15 cellular contexts compared by ENCODE assay signal in genomic region chr18:79792096-79792987, GRCh38. TPM values are rescaled to one million over a fixed set of nuclear protein-coding genes. Genes with fewer than 3 reads are reported as not detected.
DNase-seq lines count a peak whose midpoint lies in the region; ATAC-seq and TF ChIP-seq lines count a peak whose summit lies in the region.
"Had no signal": no experiment of that assay in that cellular context is flagged by ENCODE, and none has a peak within 500 bp of the region (broad histone marks: within the 10 kb centered on the region; RNA-seq: fewer than 3 reads in every experiment).

No MANE protein-coding gene starts in this region.

- peak overlapping the region; percentile 4 for H3K4me3 Mint-ChIP-seq in natural killer cell treated with Interleukin-12 subunit alpha and Interleukin-12 subunit beta and Interleukin-15 and Interleukin-18, amount 100 ng/mL, for 72 hours
- no peak overlapping the region for H3K4me3 Mint-ChIP-seq in natural killer cell
- H3K4me3 Mint-ChIP-seq: activated CD8-positive, alpha-beta T cell treated with anti-CD3 and anti-CD28 coated beads for 36 hours had no signal

- H3K27me3 Mint-ChIP-seq in natural killer cell treated with Interleukin-12 subunit alpha and Interleukin-12 subunit beta and Interleukin-15 and Interleukin-18, amount 100 ng/mL, for 72 hours = peaks cover 50 to 56% of the 10 kb centered on the region in 2 donors
- H3K27me3 Mint-ChIP-seq in natural killer cell (ENCODE audit: low read depth in 2 of 2) = peaks cover 38 to 51% of the 10 kb centered on the region in 2 donors

- H3K27me3 ChIP-seq in lower lobe of right lung (ENCODE audit: low read depth) (peaks cover 54% of the 10 kb centered on the region), aorta (ENCODE audit: control insufficient read depth in 1 of 2, insufficient read depth in 2 of 2, low read length in 1 of 2) (peaks cover 0 to under 1% of the 10 kb centered on the region in 2 donors)

- WGBS in aorta, 2 donors = 82 to 83% methylated on average over 46 of the region's 46 CpGs

- no peaks in the 10 kb centered on the region for H3K9me3 ChIP-seq in lower lobe of right lung
- no peaks in the 10 kb centered on the region for H3K9me3 ChIP-seq in aorta (ENCODE audit: control insufficient read depth, low read length)

- peaks cover 22% of the 10 kb centered on the region for H3K4me1 ChIP-seq in lower lobe of right lung
- H3K4me1 ChIP-seq in aorta (ENCODE audit: control insufficient read depth in 1 of 2, insufficient read depth in 2 of 2, low read length in 2 of 2) = no peaks in the 10 kb centered on the region

- TF ChIP-seq CTCF in natural killer cell (IDR thresholded peaks at IDR 0.05) (no peak), lower lobe of right lung (IDR thresholded peaks at IDR 0.05) (no peak)

- peak overlapping the region; percentile 4 for H3K4me3 ChIP-seq in lower lobe of right lung
- no peak overlapping the region for H3K4me3 ChIP-seq in aorta (ENCODE audit: low read length in 2 of 2)

- no peak overlapping the region for H3K27ac Mint-ChIP-seq in natural killer cell treated with Interleukin-12 subunit alpha and Interleukin-12 subunit beta and Interleukin-15 and Interleukin-18, amount 100 ng/mL, for 72 hours
- no peak overlapping the region for H3K27ac Mint-ChIP-seq in natural killer cell
- H3K27ac Mint-ChIP-seq: activated CD8-positive, alpha-beta T cell treated with anti-CD3 and anti-CD28 coated beads for 36 hours had no signal

- H3K4me1 Mint-ChIP-seq in natural killer cell treated with Interleukin-12 subunit alpha and Interleukin-12 subunit beta and Interleukin-15 and Interleukin-18, amount 100 ng/mL, for 72 hours (ENCODE audit: low read depth in 2 of 2) = peaks cover 12% of the 10 kb centered on the region in 2 donors
- H3K4me1 Mint-ChIP-seq in natural killer cell = peaks cover 12 to 14% of the 10 kb centered on the region in 2 donors

- H3K36me3 ChIP-seq in lower lobe of right lung = no peaks in the 10 kb centered on the region
- H3K36me3 ChIP-seq in aorta (ENCODE audit: control insufficient read depth in 1 of 2, insufficient read depth in 2 of 2, low read length in 1 of 2) = no peaks in the 10 kb centered on the region

- no peaks in the 10 kb centered on the region for H3K9me3 Mint-ChIP-seq in natural killer cell treated with Interleukin-12 subunit alpha and Interleukin-12 subunit beta and Interleukin-15 and Interleukin-18, amount 100 ng/mL, for 72 hours
- no peaks in the 10 kb centered on the region for H3K9me3 Mint-ChIP-seq in natural killer cell
- H3K9me3 Mint-ChIP-seq: activated CD8-positive, alpha-beta T cell treated with anti-CD3 and anti-CD28 coated beads for 36 hours had no signal

- no peak for DNase-seq in natural killer cell treated with Interleukin-12 subunit alpha and Interleukin-12 subunit beta and Interleukin-15 and Interleukin-18, amount 100 ng/mL, for 72 hours (ENCODE audit: low spot score)
- no peak for DNase-seq in natural killer cell
- DNase-seq in SKM-1 treated with dmso at 0.1 percent for 144 hours (lab: John Stamatoyannopoulos, UW; ENCODE audit: unreplicated experiment) = peak; percentile 13
- no peak for DNase-seq in lower lobe of right lung
- peak; percentile 50 to 73 for DNase-seq in aorta
- DNase-seq in activated CD4-positive, alpha-beta T cell treated with anti-CD3 and anti-CD28 coated beads for 1 hour = no peak
- DNase-seq in NCI-H226 = no peak
- DNase-seq: activated CD8-positive, alpha-beta T cell treated with anti-CD3 and anti-CD28 coated beads for 36 hours; activated naive CD4-positive, alpha-beta T cell; caudate nucleus; NCI-H2029; nucleus accumbens; T-helper 9 cell had no signal

- H3K36me3 Mint-ChIP-seq in natural killer cell treated with Interleukin-12 subunit alpha and Interleukin-12 subunit beta and Interleukin-15 and Interleukin-18, amount 100 ng/mL, for 72 hours = peaks cover 4% of the 10 kb centered on the region
- H3K36me3 Mint-ChIP-seq in natural killer cell = no peaks in the 10 kb centered on the region

- peak overlapping the region; percentile 51 for H3K27ac ChIP-seq in lower lobe of right lung
- H3K27ac ChIP-seq in aorta (ENCODE audit: low read depth in 1 of 2, low read length in 2 of 2) = no peak overlapping the region

- intact Hi-C loops in natural killer cell (cut with micrococcal nuclease) (no loop called here), lower lobe of right lung (cut with DNase I) (no loop called here), aorta (cut with DNase I) (no loop called here)

- ATAC-seq in natural killer cell treated with Interleukin-12 subunit alpha and Interleukin-12 subunit beta and Interleukin-15 and Interleukin-18, amount 100 ng/mL, for 72 hours = no peak
- ATAC-seq in natural killer cell (no peak), lower lobe of right lung (no peak), aorta (ENCODE audit: low FRiP score) (no peak), GM19324 (IDR thresholded peaks at IDR 0.05; ENCODE audit: low FRiP score, unreplicated experiment) (no peak)

RNA-seq across cellular contexts. Expression of gene KCNG2, which starts 5.4 kb away (rescaled TPM):
- total RNA-seq in natural killer cell treated with Interleukin-12 subunit alpha and Interleukin-12 subunit beta and Interleukin-15 and Interleukin-18, amount 100 ng/mL, for 72 hours = not detected
- not detected for total RNA-seq in natural killer cell
- total RNA-seq in lower lobe of right lung = 0.50 TPM
- total RNA-seq in aorta = 1 to 10 TPM in 1 of 2 donors, under 1 TPM in 1; 0.23 to 1.1 TPM
- not detected for polyA plus RNA-seq in aorta
- total RNA-seq: activated CD8-positive, alpha-beta T cell treated with anti-CD3 and anti-CD28 coated beads for 36 hours; left lobe of liver had no signal

Comparison
In these comparisons a context has a peak if more than half of its experiments do, and no peak if none do; other contexts are left out.
1. DNase-seq: peak in SKM-1 treated with dmso at 0.1 percent for 144 hours (single experiment) and aorta (2 of 2); none in natural killer cell treated with Interleukin-12 subunit alpha and Interleukin-12 subunit beta and Interleukin-15 and Interleukin-18, amount 100 ng/mL, for 72 hours (single experiment), natural killer cell (single experiment), lower lobe of right lung (single experiment), activated CD4-positive, alpha-beta T cell treated with anti-CD3 and anti-CD28 coated beads for 1 hour (single experiment) and NCI-H226 (single experiment).